In the genomic region with DNA sequence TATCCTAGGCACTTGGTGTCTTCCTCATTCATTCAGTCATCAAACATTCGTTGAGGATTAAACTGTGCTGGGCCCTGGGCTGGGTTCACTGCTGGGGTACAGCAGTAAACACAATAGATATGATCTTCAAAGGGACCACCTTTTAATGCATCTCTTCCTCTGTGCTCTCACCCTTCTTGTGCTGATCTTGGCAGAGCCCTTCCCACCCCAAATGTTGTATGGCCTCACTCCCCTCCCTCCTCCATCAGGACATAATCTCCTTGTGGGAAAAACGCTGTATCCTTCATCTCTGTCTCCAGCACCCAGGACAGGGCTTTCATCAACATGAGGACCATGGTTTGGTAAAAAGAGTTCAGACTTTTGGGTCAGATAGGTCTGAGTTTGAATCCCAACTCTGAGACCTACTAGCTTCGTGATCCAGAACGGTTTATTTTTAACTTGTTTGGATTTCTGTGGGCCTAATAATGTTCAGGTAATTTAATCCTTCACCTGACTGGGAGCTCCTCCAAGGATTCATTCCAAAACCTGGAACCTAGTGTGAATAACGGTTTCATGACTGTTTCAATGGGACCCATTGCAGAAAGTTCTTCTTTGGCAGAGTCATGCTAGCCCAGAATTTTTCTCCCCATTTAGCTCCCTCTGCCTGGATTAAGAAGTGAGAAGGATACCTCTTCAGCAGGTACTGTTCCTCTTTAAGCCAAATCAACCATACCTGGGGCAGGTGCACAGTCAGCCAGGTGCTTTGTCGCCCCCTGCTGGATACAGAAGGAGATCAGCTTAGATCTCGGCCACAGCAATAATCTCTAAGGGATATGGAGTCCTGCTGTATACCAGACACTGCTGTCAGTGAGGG, we compare ENCODE assay signal across 1 cellular context.
TF ChIP-seq lines count a peak whose summit lies in the region.

No MANE protein-coding gene starts in this region.

TF ChIP-seq in IMR-90, 13 proteins besides CTCF, POLR2A, EP300 and RAD21 (continued from another document):
- TF ChIP-seq ELK1 (IDR thresholded peaks at IDR 0.05; ENCODE audit: borderline replicate concordance, low read depth, low read length) (no peak), NFE2L2 (IDR thresholded peaks at IDR 0.05; ENCODE audit: low read depth, low read length) (no peak), CHD1 (IDR thresholded peaks at IDR 0.05; ENCODE audit: low read depth, low read length) (no peak)
